In the genomic region with DNA sequence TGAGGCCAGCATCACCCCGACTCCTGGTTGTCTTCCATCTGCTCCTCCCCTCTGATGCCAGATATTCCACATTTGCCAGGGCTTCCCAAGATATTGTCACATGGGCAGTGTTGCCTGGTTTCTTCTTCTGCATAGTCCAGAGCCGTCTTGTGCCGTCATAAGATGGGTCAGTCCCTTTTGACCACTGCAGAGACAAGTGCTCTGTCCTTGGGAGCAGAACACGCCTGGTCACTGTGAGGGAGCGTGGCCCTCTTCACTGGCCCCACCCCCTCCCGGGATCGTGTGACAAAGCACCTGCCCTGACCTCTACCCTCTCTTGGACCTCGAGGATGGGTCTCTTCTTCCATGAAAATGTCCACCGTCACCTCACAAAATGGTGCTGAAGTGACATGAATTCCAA, we compare ENCODE assay signal across 21 cellular contexts. TPM values are rescaled to one million over a fixed set of nuclear protein-coding genes. Genes with fewer than 3 reads are reported as not detected.
DNase-seq lines count a peak whose midpoint lies in the region; ATAC-seq and TF ChIP-seq lines count a peak whose summit lies in the region.
"Had no signal": no experiment of that assay in that cellular context is flagged by ENCODE, and none has a peak within 500 bp of the region (broad histone marks: within the 10 kb centered on the region; RNA-seq: fewer than 3 reads in every experiment).

No MANE protein-coding gene starts in this region.

- TF ChIP-seq CTCF in right atrium auricular region (IDR thresholded peaks at IDR 0.05) (no peak), nephron progenitor cell (IDR thresholded peaks at IDR 0.05) (no peak), sigmoid colon (IDR thresholded peaks at IDR 0.05) (no peak)

- H3K36me3 Mint-ChIP-seq in nephron progenitor cell (ENCODE audit: low read depth): peaks cover 7% of the 10 kb centered on the region
- H3K36me3 Mint-ChIP-seq: CD4-positive, CD25-positive, alpha-beta regulatory T cell; CD8-positive, alpha-beta T cell had no signal

- WGBS in right cardiac atrium: 76% methylated on average over 9 of the region's 9 CpGs
- 70 to 82% methylated on average over 9 of the region's 9 CpGs for WGBS in sigmoid colon, 2 donors

- H3K4me3 ChIP-seq in right cardiac atrium (ENCODE audit: low read length) (no peak overlapping the region), right atrium auricular region (no peak overlapping the region), sigmoid colon (no peak overlapping the region)
- H3K4me3 ChIP-seq: BLaER1, GM23248 had no signal

- intact Hi-C loops in Right ventricle myocardium inferior (cut with DNase I): no loop called here
- intact Hi-C loops in right cardiac atrium (cut with DNase I): no loop called here
- intact Hi-C loops in left ventricle myocardium superior (cut with micrococcal nuclease): no loop called here
- intact Hi-C loops in sigmoid colon (cut with DNase I): no loop called here
- intact Hi-C loops in sciatic nerve (cut with DNase I): no loop called here

- H3K27me3 Mint-ChIP-seq in nephron progenitor cell (ENCODE audit: low read depth, poor library complexity): peaks cover 65% of the 10 kb centered on the region

- H3K27ac Mint-ChIP-seq in nephron progenitor cell: peak overlapping the region; percentile 39
- H3K27ac Mint-ChIP-seq: B cell; CD4-positive, CD25-positive, alpha-beta regulatory T cell; CD8-positive, alpha-beta T cell had no signal

- TF ChIP-seq EP300 in sigmoid colon (IDR thresholded peaks at IDR 0.05): no peak

- peaks cover 15% of the 10 kb centered on the region for H3K36me3 ChIP-seq in right atrium auricular region
- peaks cover 0 to 12% (median 0%) of the 10 kb centered on the region in 4 donors for H3K36me3 ChIP-seq in sigmoid colon
- H3K36me3 ChIP-seq: BLaER1 had no signal

- no peak for TF ChIP-seq POLR2A in sigmoid colon (IDR thresholded peaks at IDR 0.05)

- H3K27me3 ChIP-seq in right cardiac atrium (ENCODE audit: control insufficient read depth, insufficient read depth) (no peaks in the 10 kb centered on the region), right atrium auricular region (no peaks in the 10 kb centered on the region), sigmoid colon (no peaks in the 10 kb centered on the region)

- H3K27ac ChIP-seq in right cardiac atrium (ENCODE audit: low read length) (no peak overlapping the region), right atrium auricular region (no peak overlapping the region), sigmoid colon (no peak overlapping the region)
- H3K27ac ChIP-seq: 22Rv1, BLaER1, C4-2B, GM23248 had no signal

- no peaks in the 10 kb centered on the region for H3K9me3 ChIP-seq in right cardiac atrium (ENCODE audit: control insufficient read depth, low read length)
- H3K9me3 ChIP-seq in right atrium auricular region: no peaks in the 10 kb centered on the region
- no peaks in the 10 kb centered on the region for H3K9me3 ChIP-seq in sigmoid colon
- H3K9me3 ChIP-seq: BLaER1, Caco-2 had no signal

- DNase-seq in Right ventricle myocardium inferior (ENCODE audit: missing footprints) (no peak), right cardiac atrium (no peak), left ventricle myocardium superior (no peak), right atrium auricular region (ENCODE audit: low spot score) (no peak), nephron progenitor cell (no peak), sigmoid colon (peak; percentile 25), sciatic nerve (ENCODE audit: low spot score) (no peak), NCI-H2196 (lab: John Stamatoyannopoulos, UW; ENCODE audit: unreplicated experiment) (no peak)
- DNase-seq: Caco-2; CD4-positive, CD25-positive, alpha-beta regulatory T cell; CD8-positive, alpha-beta T cell; DMS153; DND-41; GM23248; H7; HCEC 1CT had no signal

- no peaks in the 10 kb centered on the region for H3K9me3 Mint-ChIP-seq in nephron progenitor cell
- H3K9me3 Mint-ChIP-seq: CD8-positive, alpha-beta T cell had no signal

- peaks cover 25% of the 10 kb centered on the region for H3K4me1 Mint-ChIP-seq in nephron progenitor cell

- no peak overlapping the region for H3K4me3 Mint-ChIP-seq in nephron progenitor cell
- H3K4me3 Mint-ChIP-seq: B cell; CD4-positive, CD25-positive, alpha-beta regulatory T cell; CD8-positive, alpha-beta T cell had no signal

- H3K4me1 ChIP-seq in right cardiac atrium (ENCODE audit: control insufficient read depth, insufficient read depth, low read length) (peaks cover 2% of the 10 kb centered on the region), right atrium auricular region (peaks cover 0 to 11% of the 10 kb centered on the region in 2 donors), sigmoid colon (no peaks in the 10 kb centered on the region)
- H3K4me1 ChIP-seq: Caco-2 had no signal

- ATAC-seq in Right ventricle myocardium inferior: peak; percentile 49
- no peak for ATAC-seq in right cardiac atrium
- ATAC-seq in left ventricle myocardium superior: peak; percentile 34
- no peak for ATAC-seq in sciatic nerve
- ATAC-seq: CD8-positive, alpha-beta T cell had no signal

RNA-seq across cellular contexts. Expression of a gene that starts 41.6 kb away (rescaled TPM):
- total RNA-seq in Right ventricle myocardium inferior (21.9 TPM), right cardiac atrium (10 to 100 TPM in 3 of 4 donors, 1 to 10 TPM in 1; 5.5 to 16.7 (median 14.8) TPM), left ventricle myocardium superior (22.1 TPM), right atrium auricular region (10 to 100 TPM in 1 of 2 donors, 1 to 10 TPM in 1; 9.1 to 10.8 TPM), sigmoid colon (1 to 10 TPM; 3.6 to 5.5 (median 5.0) TPM), sciatic nerve (0.94 TPM)
- polyA plus RNA-seq in right cardiac atrium (9.3 TPM), sigmoid colon (under 1 TPM; under 0.01 to 0.23 (median 0.22) TPM)
- total RNA-seq: Caco-2; CD4-positive, CD25-positive, alpha-beta regulatory T cell; GM23248 had no signal
- polyA plus RNA-seq: AG04450; CD4-positive, CD25-positive, alpha-beta regulatory T cell; GM23248 had no signal

Comparison
In these comparisons a context has a peak if more than half of its experiments do, and no peak if none do; other contexts are left out.
1. ATAC-seq: peak in Right ventricle myocardium inferior (single experiment) and left ventricle myocardium superior (single experiment); none in right cardiac atrium (0 of 2) and sciatic nerve (single experiment).